Comparison of ENCODE assay signal across 21 cellular contexts in the genomic region with DNA sequence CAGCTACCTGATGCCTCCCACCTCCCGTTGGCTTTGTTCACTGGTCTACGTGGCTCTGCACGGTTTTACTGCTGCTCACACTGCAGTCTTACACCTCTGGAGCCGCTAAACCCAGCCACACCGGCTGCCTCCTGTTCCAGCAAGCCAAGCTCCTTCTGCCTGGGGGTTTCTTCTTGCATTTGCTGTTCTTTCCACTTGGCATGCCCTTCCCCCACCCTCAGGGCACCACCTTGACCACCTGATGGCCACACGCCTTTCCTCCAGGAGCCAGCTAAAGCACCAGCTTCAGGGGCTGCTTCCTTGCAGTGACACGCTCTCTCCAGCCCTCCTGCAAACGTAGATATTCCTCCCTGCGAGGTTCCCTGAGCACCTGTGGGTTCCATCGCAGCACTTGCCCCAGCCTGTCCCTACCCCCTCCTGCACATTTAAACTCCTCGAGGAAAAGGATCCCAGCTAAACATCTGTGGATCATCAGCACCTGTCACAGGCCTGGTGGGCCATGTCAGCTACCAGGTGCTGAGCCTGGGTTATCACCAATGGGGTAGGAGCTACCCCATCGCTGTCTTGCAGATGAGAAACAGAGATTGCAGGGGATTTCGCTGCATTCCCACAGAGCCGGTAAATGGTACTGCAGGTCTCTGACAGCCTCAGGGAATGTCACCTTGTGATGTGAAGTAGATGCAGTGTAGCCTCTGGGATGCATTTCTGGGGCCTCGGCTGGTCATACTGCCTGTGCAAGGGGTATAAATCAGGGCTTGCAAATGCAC.
A peak's percentile ranks its signal among the peaks of the same experiment; 100 is the strongest.
DNase-seq lines count a peak whose midpoint lies in the region; ATAC-seq and TF ChIP-seq lines count a peak whose summit lies in the region.
"Had no signal": no experiment of that assay in that cellular context is flagged by ENCODE, and none has a peak within 500 bp of the region (broad histone marks: within the 10 kb centered on the region; RNA-seq: fewer than 3 reads in every experiment).

No MANE protein-coding gene starts in this region.

- DNase-seq in cardiac muscle cell (ENCODE audit: low read depth in 1 of 2, low spot score in 1 of 2) = peak in 1 of 2 donors; percentile 15
- DNase-seq in right cardiac atrium = no peak
- peak; percentile 90 for DNase-seq in NCI-H2171 treated with DMSO at 0.1 percent for 48 hours (lab: John Stamatoyannopoulos, UW)
- DNase-seq in islet precursor cell = peak; percentile 81
- DNase-seq in renal cortical epithelial cell (ENCODE audit: low read depth) = peak; percentile 11
- no peak for DNase-seq in activated CD4-positive, alpha-beta T cell treated with anti-CD3 and anti-CD28 coated beads, Interleukin-2, amount 10 ng/mL, durations not matched to agents 24 days and 14 days
- DNase-seq: BE2C; CD4-positive, CD25-positive, alpha-beta regulatory T cell; DMS153; HFFc6; IMR-90; NCI-H1417 treated with DMSO at 0.1 percent for 48 hours; NCI-H2029; NCI-H510A; NCI-H748 treated with DMSO at 0.1 percent for 48 hours; OCI-M1; SHP77 treated with DMSO at 0.1 percent for 48 hours had no signal

- H3K27ac Mint-ChIP-seq in activated CD4-positive, alpha-beta T cell treated with anti-CD3 and anti-CD28 coated beads, Interleukin-2, amount 10 ng/mL, durations not matched to agents 24 days and 14 days = no peak overlapping the region
- H3K27ac Mint-ChIP-seq: HFFc6 had no signal

- no peak overlapping the region for H3K4me3 Mint-ChIP-seq in activated CD4-positive, alpha-beta T cell treated with anti-CD3 and anti-CD28 coated beads, Interleukin-2, amount 10 ng/mL, durations not matched to agents 24 days and 14 days
- H3K4me3 Mint-ChIP-seq: CD4-positive, CD25-positive, alpha-beta regulatory T cell; HFFc6 had no signal

- intact Hi-C loops in right cardiac atrium (cut with DNase I) = no loop called here
- intact Hi-C loops in activated CD4-positive, alpha-beta T cell treated with anti-CD3 and anti-CD28 coated beads, Interleukin-2, amount 10 ng/mL, durations not matched to agents 24 days and 14 days (cut with micrococcal nuclease) = no loop called here

- H3K4me3 ChIP-seq in cardiac muscle cell (no peak overlapping the region), right cardiac atrium (ENCODE audit: low read length) (no peak overlapping the region)

- H3K36me3 ChIP-seq in cardiac muscle cell = no peaks in the 10 kb centered on the region
- H3K36me3 ChIP-seq: BE2C had no signal

- no peaks in the 10 kb centered on the region for H3K4me1 Mint-ChIP-seq in activated CD4-positive, alpha-beta T cell treated with anti-CD3 and anti-CD28 coated beads, Interleukin-2, amount 10 ng/mL, durations not matched to agents 24 days and 14 days
- H3K4me1 Mint-ChIP-seq: CD4-positive, CD25-positive, alpha-beta regulatory T cell had no signal

- H3K27ac ChIP-seq in cardiac muscle cell = peak overlapping the region; percentile 24
- no peak overlapping the region for H3K27ac ChIP-seq in right cardiac atrium (ENCODE audit: low read length)
- H3K27ac ChIP-seq: HL-60 had no signal

- H3K9me3 ChIP-seq in cardiac muscle cell (ENCODE audit: low read depth) (no peaks in the 10 kb centered on the region), right cardiac atrium (ENCODE audit: control insufficient read depth, low read length) (no peaks in the 10 kb centered on the region)
- H3K9me3 ChIP-seq: BE2C had no signal

- no peaks in the 10 kb centered on the region for H3K27me3 Mint-ChIP-seq in activated CD4-positive, alpha-beta T cell treated with anti-CD3 and anti-CD28 coated beads, Interleukin-2, amount 10 ng/mL, durations not matched to agents 24 days and 14 days
- H3K27me3 Mint-ChIP-seq: CD4-positive, CD25-positive, alpha-beta regulatory T cell had no signal

- no peaks in the 10 kb centered on the region for H3K9me3 Mint-ChIP-seq in activated CD4-positive, alpha-beta T cell treated with anti-CD3 and anti-CD28 coated beads, Interleukin-2, amount 10 ng/mL, durations not matched to agents 24 days and 14 days
- H3K9me3 Mint-ChIP-seq: CD4-positive, CD25-positive, alpha-beta regulatory T cell; HFFc6 had no signal

- no peaks in the 10 kb centered on the region for H3K27me3 ChIP-seq in cardiac muscle cell
- no peaks in the 10 kb centered on the region for H3K27me3 ChIP-seq in right cardiac atrium (ENCODE audit: control insufficient read depth, insufficient read depth)
- H3K27me3 ChIP-seq: BE2C had no signal

- no peak for TF ChIP-seq CTCF in cardiac muscle cell (IDR thresholded peaks at IDR 0.05; ENCODE audit: low read depth, low read length)

- ATAC-seq in right cardiac atrium (no peak), HG03460 (IDR thresholded peaks at IDR 0.05; ENCODE audit: unreplicated experiment) (no peak), GM21360 (IDR thresholded peaks at IDR 0.05; ENCODE audit: unreplicated experiment) (no peak)
- ATAC-seq: SK-N-SH treated with all-trans-retinoic acid at 6 μM for 48 hours had no signal

- no peaks in the 10 kb centered on the region for H3K36me3 Mint-ChIP-seq in activated CD4-positive, alpha-beta T cell treated with anti-CD3 and anti-CD28 coated beads, Interleukin-2, amount 10 ng/mL, durations not matched to agents 24 days and 14 days (ENCODE audit: low read depth)

- H3K4me1 ChIP-seq in cardiac muscle cell (ENCODE audit: low read depth) = peaks cover 30% of the 10 kb centered on the region
- H3K4me1 ChIP-seq in right cardiac atrium (ENCODE audit: control insufficient read depth, insufficient read depth, low read length) = no peaks in the 10 kb centered on the region
- H3K4me1 ChIP-seq: BE2C had no signal

- WGBS in right cardiac atrium = 83% methylated on average over 15 of the region's 15 CpGs

Comparison
In these comparisons a context has a peak if more than half of its experiments do, and no peak if none do; other contexts are left out.
1. DNase-seq: peak in NCI-H2171 treated with DMSO at 0.1 percent for 48 hours (single experiment), islet precursor cell (single experiment) and renal cortical epithelial cell (single experiment); none in right cardiac atrium (0 of 3) and activated CD4-positive, alpha-beta T cell treated with anti-CD3 and anti-CD28 coated beads, Interleukin-2, amount 10 ng/mL, durations not matched to agents 24 days and 14 days (single experiment).